Comparison of ENCODE assay signal across 2 cellular contexts in genomic region chr12:14769837-14770494, GRCh38.
TF ChIP-seq lines count a peak whose summit lies in the region.

No MANE protein-coding gene starts in this region.

TF ChIP-seq in A549, 52 proteins besides CTCF, POLR2A, EP300 and RAD21 (continued from another document):
- TF ChIP-seq MAFK (IDR thresholded peaks at IDR 0.05; ENCODE audit: partially characterized antibody) (peak; percentile 19), ATOH8 (CRISPR knock-in tag; IDR thresholded peaks at IDR 0.05; ENCODE audit: low read depth) (no peak), MYC (IDR thresholded peaks at IDR 0.05; ENCODE audit: borderline replicate concordance, low read length) (0 out of 2 replicates have a peak, but pooled peaks have one; percentile 36), MAX (IDR thresholded peaks at IDR 0.05) (peak; percentile 70; the same call in 1 of the 2 replicates), ZFP36 (IDR thresholded peaks at IDR 0.05; ENCODE audit: borderline replicate concordance, partially characterized antibody) (no peak), HOXA7 (CRISPR knock-in tag; IDR thresholded peaks at IDR 0.05) (peak; percentile 79), EHMT2 (IDR thresholded peaks at IDR 0.05; ENCODE audit: low read depth) (no peak), POLR2AphosphoS2 (conservative IDR thresholded peaks at IDR 0.05; ENCODE audit: low read length) (peak; percentile 43; the same call in 1 of the 2 replicates)
- TF ChIP-seq, protein P1, sequence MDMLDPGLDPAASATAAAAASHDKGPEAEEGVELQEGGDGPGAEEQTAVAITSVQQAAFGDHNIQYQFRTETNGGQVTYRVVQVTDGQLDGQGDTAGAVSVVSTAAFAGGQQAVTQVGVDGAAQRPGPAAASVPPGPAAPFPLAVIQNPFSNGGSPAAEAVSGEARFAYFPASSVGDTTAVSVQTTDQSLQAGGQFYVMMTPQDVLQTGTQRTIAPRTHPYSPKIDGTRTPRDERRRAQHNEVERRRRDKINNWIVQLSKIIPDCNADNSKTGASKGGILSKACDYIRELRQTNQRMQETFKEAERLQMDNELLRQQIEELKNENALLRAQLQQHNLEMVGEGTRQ (IDR thresholded peaks at IDR 0.05): no peak; the same call in 1 of the 2 replicates

TF ChIP-seq in WTC11, 78 proteins besides CTCF, POLR2A, EP300 and RAD21 (continued from another document and continues in another):
- TF ChIP-seq, protein P2, sequence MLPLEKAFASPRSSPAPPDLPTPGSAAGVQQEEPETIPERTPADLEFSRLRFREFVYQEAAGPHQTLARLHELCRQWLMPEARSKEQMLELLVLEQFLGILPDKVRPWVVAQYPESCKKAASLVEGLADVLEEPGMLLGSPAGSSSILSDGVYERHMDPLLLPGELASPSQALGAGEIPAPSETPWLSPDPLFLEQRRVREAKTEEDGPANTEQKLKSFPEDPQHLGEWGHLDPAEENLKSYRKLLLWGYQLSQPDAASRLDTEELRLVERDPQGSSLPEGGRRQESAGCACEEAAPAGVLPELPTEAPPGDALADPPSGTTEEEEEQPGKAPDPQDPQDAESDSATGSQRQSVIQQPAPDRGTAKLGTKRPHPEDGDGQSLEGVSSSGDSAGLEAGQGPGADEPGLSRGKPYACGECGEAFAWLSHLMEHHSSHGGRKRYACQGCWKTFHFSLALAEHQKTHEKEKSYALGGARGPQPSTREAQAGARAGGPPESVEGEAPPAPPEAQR (CRISPR knock-in tag; IDR thresholded peaks at IDR 0.05): no peak
- TF ChIP-seq E2F5 (CRISPR knock-in tag; IDR thresholded peaks at IDR 0.05) (0 out of 2 replicates have a peak, but pooled peaks have one; percentile 31), PRDM15 (CRISPR knock-in tag; IDR thresholded peaks at IDR 0.05) (no peak), RORB (CRISPR knock-in tag; IDR thresholded peaks at IDR 0.05) (no peak), ZMAT4 (CRISPR knock-in tag; IDR thresholded peaks at IDR 0.05) (no peak), ZNF423 (CRISPR knock-in tag; IDR thresholded peaks at IDR 0.05) (no peak), ELF4 (CRISPR knock-in tag; IDR thresholded peaks at IDR 0.05; ENCODE audit: low read depth) (no peak), ZNF232 (CRISPR knock-in tag; IDR thresholded peaks at IDR 0.05) (peak; percentile 1; the same call in 1 of the 2 replicates), NFYB (CRISPR knock-in tag; conservative IDR thresholded peaks at IDR 0.05; ENCODE audit: low read depth) (peak; percentile 37; the same call in 1 of the 2 replicates), ZNF219 (CRISPR knock-in tag; IDR thresholded peaks at IDR 0.05; ENCODE audit: borderline replicate concordance) (no peak), CREM (CRISPR knock-in tag; IDR thresholded peaks at IDR 0.05) (no peak; the same call in none of the 2 replicates), MYBL2 (CRISPR knock-in tag; IDR thresholded peaks at IDR 0.05) (peak; percentile 73; the same call in 1 of the 2 replicates), ZNF138 (CRISPR knock-in tag; conservative IDR thresholded peaks at IDR 0.05) (peak; percentile 48; the same call in 1 of the 2 replicates), ZNF671 (CRISPR knock-in tag; IDR thresholded peaks at IDR 0.05) (peak; percentile 97), SMAD4 (CRISPR knock-in tag; IDR thresholded peaks at IDR 0.05) (peak; percentile 63), E2F1 (CRISPR knock-in tag; IDR thresholded peaks at IDR 0.05) (no peak), MAX (CRISPR knock-in tag; IDR thresholded peaks at IDR 0.05) (peak; percentile 87), JAZF1 (CRISPR knock-in tag; IDR thresholded peaks at IDR 0.05) (no peak), TEAD1 (CRISPR knock-in tag; IDR thresholded peaks at IDR 0.05) (peak; percentile 95), SOX15 (CRISPR knock-in tag; IDR thresholded peaks at IDR 0.05) (no peak), ERG (CRISPR knock-in tag; IDR thresholded peaks at IDR 0.05) (peak; percentile 93), JUN (CRISPR knock-in tag; IDR thresholded peaks at IDR 0.05) (peak; percentile 9; the same call in 1 of the 2 replicates), ZNF317 (CRISPR knock-in tag; IDR thresholded peaks at IDR 0.05; ENCODE audit: borderline replicate concordance, low read depth) (no peak), ZBTB21 (CRISPR knock-in tag; IDR thresholded peaks at IDR 0.05; ENCODE audit: borderline replicate concordance) (0 out of 2 replicates have a peak, but pooled peaks have one; percentile 62), ZNF425 (CRISPR knock-in tag; conservative IDR thresholded peaks at IDR 0.05) (peak; percentile 97; the same call in 1 of the 2 replicates)
- TF ChIP-seq, protein P3, sequence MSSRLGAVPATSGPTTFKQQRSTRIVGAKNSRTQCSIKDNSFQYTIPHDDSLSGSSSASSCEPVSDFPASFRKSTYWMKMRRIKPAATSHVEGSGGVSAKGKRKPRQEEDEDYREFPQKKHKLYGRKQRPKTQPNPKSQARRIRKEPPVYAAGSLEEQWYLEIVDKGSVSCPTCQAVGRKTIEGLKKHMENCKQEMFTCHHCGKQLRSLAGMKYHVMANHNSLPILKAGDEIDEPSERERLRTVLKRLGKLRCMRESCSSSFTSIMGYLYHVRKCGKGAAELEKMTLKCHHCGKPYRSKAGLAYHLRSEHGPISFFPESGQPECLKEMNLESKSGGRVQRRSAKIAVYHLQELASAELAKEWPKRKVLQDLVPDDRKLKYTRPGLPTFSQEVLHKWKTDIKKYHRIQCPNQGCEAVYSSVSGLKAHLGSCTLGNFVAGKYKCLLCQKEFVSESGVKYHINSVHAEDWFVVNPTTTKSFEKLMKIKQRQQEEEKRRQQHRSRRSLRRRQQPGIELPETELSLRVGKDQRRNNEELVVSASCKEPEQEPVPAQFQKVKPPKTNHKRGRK (CRISPR knock-in tag; IDR thresholded peaks at IDR 0.05; ENCODE audit: borderline replicate concordance): no peak
- TF ChIP-seq, protein P4, sequence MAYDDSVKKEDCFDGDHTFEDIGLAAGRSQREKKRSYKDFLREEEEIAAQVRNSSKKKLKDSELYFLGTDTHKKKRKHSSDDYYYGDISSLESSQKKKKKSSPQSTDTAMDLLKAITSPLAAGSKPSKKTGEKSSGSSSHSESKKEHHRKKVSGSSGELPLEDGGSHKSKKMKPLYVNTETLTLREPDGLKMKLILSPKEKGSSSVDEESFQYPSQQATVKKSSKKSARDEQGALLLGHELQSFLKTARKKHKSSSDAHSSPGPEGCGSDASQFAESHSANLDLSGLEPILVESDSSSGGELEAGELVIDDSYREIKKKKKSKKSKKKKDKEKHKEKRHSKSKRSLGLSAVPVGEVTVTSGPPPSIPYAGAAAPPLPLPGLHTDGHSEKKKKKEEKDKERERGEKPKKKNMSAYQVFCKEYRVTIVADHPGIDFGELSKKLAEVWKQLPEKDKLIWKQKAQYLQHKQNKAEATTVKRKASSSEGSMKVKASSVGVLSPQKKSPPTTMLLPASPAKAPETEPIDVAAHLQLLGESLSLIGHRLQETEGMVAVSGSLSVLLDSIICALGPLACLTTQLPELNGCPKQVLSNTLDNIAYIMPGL (CRISPR knock-in tag; IDR thresholded peaks at IDR 0.05): peak; percentile 97
- TF ChIP-seq, protein P5, sequence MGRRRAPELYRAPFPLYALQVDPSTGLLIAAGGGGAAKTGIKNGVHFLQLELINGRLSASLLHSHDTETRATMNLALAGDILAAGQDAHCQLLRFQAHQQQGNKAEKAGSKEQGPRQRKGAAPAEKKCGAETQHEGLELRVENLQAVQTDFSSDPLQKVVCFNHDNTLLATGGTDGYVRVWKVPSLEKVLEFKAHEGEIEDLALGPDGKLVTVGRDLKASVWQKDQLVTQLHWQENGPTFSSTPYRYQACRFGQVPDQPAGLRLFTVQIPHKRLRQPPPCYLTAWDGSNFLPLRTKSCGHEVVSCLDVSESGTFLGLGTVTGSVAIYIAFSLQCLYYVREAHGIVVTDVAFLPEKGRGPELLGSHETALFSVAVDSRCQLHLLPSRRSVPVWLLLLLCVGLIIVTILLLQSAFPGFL (CRISPR knock-in tag; IDR thresholded peaks at IDR 0.05; ENCODE audit: borderline replicate concordance): no peak
- TF ChIP-seq, protein P6, sequence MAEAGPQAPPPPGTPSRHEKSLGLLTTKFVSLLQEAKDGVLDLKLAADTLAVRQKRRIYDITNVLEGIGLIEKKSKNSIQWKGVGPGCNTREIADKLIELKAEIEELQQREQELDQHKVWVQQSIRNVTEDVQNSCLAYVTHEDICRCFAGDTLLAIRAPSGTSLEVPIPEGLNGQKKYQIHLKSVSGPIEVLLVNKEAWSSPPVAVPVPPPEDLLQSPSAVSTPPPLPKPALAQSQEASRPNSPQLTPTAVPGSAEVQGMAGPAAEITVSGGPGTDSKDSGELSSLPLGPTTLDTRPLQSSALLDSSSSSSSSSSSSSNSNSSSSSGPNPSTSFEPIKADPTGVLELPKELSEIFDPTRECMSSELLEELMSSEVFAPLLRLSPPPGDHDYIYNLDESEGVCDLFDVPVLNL (CRISPR knock-in tag; IDR thresholded peaks at IDR 0.05; ENCODE audit: borderline replicate concordance, low read depth): no peak
- TF ChIP-seq, protein P7, sequence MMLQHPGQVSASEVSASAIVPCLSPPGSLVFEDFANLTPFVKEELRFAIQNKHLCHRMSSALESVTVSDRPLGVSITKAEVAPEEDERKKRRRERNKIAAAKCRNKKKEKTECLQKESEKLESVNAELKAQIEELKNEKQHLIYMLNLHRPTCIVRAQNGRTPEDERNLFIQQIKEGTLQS (CRISPR knock-in tag; conservative IDR thresholded peaks at IDR 0.05): peak; percentile 81; the same call in 1 of the 2 replicates
